2 cellular contexts compared by ENCODE assay signal in the genomic region with DNA sequence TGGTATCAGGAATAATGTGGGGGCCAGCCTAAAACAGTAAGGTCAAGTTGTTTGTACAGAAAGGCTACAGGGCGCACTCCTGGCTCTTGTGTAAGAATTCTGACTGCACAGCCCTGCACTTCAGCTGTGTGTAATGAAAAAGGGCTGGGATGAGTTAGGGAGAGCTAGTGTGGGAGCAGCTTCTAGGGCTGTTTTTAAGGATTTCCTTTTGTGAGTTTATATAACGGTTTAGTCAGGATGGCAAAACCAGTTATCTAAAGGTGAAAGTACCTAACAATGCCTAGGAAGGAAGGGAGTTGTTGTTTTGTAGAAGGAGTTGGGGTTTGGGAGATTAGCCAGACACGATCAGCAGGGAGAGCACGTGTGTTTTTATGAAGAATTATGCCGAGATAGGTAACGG. TPM values are rescaled to one million over a fixed set of nuclear protein-coding genes. Genes with fewer than 3 reads are reported as not detected.
"Had no signal": no experiment of that assay in that cellular context is flagged by ENCODE, and none has a peak within 500 bp of the region (broad histone marks: within the 10 kb centered on the region; RNA-seq: fewer than 3 reads in every experiment).

No MANE protein-coding gene starts in this region.

RNA-seq across cellular contexts. Expression of gene ALPK2, which starts 14.7 kb away (rescaled TPM):
- total RNA-seq: HT-29 had no signal
- polyA plus RNA-seq: IgD-negative memory B cell had no signal
